1 cellular context compared by ENCODE assay signal in the genomic region with DNA sequence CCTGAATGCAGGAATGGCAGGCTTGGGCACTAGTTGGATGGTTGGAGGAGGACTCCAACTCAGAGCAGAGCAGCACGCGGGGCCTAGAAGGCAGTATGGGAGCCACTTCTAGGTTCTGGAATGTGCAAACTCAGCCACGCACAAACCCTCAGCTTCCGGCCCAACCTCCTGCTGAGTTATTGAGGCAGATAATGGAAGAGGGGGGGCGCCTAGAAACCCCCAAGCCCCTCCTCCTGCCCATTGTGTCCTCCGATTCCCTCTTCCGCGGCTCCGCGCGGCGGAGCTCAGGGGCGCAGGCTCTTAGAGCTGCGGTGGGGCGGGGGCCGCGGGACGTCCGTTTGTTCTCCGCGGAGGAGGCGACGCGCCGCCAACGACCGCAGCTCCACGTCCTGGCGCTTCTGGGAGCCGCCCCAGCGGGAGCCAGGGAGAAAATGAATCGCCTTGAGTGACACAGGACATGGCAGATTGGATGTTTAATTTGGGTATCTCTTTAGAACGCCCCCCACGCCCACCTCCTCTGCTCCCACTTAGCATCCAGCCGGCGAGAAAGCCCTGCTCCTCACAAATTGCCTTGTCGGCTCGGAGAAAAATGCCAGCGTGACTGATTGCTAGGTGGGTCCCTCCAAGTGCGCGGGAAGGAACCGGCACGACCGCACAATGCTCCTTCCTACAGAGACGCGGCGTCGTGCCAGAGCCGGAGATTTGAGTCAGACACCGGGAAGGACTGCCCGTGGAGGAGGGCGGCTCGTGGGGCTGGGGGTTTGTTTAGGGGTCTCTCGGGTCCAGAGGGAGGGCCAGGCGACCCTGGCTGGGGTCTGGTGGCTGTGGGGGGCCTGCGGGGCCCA.
A peak's percentile ranks its signal among the peaks of the same experiment; 100 is the strongest.
TF ChIP-seq lines count a peak whose summit lies in the region.

No MANE protein-coding gene starts in this region.

TF ChIP-seq in GM23338, 12 proteins besides CTCF, POLR2A, EP300 and RAD21 (continued from another document):
- TF ChIP-seq, protein P1, sequence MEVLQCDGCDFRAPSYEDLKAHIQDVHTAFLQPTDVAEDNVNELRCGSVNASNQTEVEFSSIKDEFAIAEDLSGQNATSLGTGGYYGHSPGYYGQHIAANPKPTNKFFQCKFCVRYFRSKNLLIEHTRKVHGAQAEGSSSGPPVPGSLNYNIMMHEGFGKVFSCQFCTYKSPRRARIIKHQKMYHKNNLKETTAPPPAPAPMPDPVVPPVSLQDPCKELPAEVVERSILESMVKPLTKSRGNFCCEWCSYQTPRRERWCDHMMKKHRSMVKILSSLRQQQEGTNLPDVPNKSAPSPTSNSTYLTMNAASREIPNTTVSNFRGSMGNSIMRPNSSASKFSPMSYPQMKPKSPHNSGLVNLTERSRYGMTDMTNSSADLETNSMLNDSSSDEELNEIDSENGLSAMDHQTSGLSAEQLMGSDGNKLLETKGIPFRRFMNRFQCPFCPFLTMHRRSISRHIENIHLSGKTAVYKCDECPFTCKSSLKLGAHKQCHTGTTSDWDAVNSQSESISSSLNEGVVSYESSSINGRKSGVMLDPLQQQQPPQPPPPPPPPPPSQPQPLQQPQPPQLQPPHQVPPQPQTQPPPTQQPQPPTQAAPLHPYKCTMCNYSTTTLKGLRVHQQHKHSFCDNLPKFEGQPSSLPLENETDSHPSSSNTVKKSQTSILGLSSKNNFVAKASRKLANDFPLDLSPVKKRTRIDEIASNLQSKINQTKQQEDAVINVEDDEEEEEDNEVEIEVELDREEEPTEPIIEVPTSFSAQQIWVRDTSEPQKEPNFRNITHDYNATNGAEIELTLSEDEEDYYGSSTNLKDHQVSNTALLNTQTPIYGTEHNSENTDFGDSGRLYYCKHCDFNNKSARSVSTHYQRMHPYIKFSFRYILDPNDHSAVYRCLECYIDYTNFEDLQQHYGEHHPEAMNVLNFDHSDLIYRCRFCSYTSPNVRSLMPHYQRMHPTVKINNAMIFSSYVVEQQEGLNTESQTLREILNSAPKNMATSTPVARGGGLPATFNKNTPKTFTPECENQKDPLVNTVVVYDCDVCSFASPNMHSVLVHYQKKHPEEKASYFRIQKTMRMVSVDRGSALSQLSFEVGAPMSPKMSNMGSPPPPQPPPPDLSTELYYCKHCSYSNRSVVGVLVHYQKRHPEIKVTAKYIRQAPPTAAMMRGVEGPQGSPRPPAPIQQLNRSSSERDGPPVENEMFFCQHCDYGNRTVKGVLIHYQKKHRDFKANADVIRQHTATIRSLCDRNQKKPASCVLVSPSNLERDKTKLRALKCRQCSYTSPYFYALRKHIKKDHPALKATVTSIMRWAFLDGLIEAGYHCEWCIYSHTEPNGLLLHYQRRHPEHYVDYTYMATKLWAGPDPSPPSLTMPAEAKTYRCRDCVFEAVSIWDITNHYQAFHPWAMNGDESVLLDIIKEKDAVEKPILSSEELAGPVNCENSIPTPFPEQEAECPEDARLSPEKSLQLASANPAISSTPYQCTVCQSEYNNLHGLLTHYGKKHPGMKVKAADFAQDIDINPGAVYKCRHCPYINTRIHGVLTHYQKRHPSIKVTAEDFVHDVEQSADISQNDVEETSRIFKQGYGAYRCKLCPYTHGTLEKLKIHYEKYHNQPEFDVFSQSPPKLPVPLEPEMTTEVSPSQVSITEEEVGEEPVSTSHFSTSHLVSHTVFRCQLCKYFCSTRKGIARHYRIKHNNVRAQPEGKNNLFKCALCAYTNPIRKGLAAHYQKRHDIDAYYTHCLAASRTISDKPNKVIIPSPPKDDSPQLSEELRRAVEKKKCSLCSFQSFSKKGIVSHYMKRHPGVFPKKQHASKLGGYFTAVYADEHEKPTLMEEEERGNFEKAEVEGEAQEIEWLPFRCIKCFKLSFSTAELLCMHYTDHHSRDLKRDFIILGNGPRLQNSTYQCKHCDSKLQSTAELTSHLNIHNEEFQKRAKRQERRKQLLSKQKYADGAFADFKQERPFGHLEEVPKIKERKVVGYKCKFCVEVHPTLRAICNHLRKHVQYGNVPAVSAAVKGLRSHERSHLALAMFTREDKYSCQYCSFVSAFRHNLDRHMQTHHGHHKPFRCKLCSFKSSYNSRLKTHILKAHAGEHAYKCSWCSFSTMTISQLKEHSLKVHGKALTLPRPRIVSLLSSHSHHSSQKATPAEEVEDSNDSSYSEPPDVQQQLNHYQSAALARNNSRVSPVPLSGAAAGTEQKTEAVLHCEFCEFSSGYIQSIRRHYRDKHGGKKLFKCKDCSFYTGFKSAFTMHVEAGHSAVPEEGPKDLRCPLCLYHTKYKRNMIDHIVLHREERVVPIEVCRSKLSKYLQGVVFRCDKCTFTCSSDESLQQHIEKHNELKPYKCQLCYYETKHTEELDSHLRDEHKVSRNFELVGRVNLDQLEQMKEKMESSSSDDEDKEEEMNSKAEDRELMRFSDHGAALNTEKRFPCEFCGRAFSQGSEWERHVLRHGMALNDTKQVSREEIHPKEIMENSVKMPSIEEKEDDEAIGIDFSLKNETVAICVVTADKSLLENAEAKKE (CRISPR knock-in tag; IDR thresholded peaks at IDR 0.05): peak; percentile 87; the same call in 1 of the 2 replicates
- TF ChIP-seq REST (IDR thresholded peaks at IDR 0.05; ENCODE audit: unreplicated experiment): no peak
